Comparison of ENCODE assay signal across 1 cellular context in genomic region chr1:109793486-109794318, GRCh38.
TF ChIP-seq lines count a peak whose summit lies in the region.

No MANE protein-coding gene starts in this region.

TF ChIP-seq in K562, 482 proteins besides CTCF, POLR2A, EP300 and RAD21 (continued from another document and continues in another):
- TF ChIP-seq ZBTB9 (CRISPR knock-in tag; IDR thresholded peaks at IDR 0.05) (0 out of 2 replicates have a peak, but pooled peaks have one; percentile 36), RBM22 (IDR thresholded peaks at IDR 0.05; ENCODE audit: low read depth, low read length, poor library complexity, severe bottlenecking) (no peak), CEBPG (CRISPR knock-in tag; IDR thresholded peaks at IDR 0.05) (peak; percentile 49), CEBPG (tag; conservative IDR thresholded peaks at IDR 0.05 in 1 of 2, IDR thresholded peaks at IDR 0.05 in 1 of 2) (peak in 1 of 2 experiments; percentile 71; a peak in 2 of 4 replicates), DPF2 (IDR thresholded peaks at IDR 0.05) (peak; percentile 32; the same call in 1 of the 2 replicates), UBTF (IDR thresholded peaks at IDR 0.05; ENCODE audit: borderline replicate concordance in 1 of 2, low read depth in 2 of 2, low read length in 2 of 2) (no peak), FOXA3 (CRISPR knock-in tag; conservative IDR thresholded peaks at IDR 0.05 in 1 of 2, IDR thresholded peaks at IDR 0.05 in 1 of 2) (peak in 1 of 2 experiments; percentile 52; a peak in 2 of 4 replicates), TRIM28 (IDR thresholded peaks at IDR 0.05) (no peak), TEAD1 (CRISPR knock-in tag; IDR thresholded peaks at IDR 0.05) (0 out of 4 replicates have a peak, but pooled peaks of 1 of the 2 experiments have one; percentile 31), XRCC4 (IDR thresholded peaks at IDR 0.05; ENCODE audit: extremely low read depth, insufficient read depth, insufficient read length) (no peak), POLR2AphosphoS5 (IDR thresholded peaks at IDR 0.05; ENCODE audit: control insufficient read depth, insufficient read depth, low read depth, low read length) (no peak), FOXA1 (IDR thresholded peaks at IDR 0.05; ENCODE audit: borderline replicate concordance) (no peak), ZNF511 (CRISPR knock-in tag; IDR thresholded peaks at IDR 0.05) (no peak), TOE1 (IDR thresholded peaks at IDR 0.05; ENCODE audit: borderline replicate concordance) (no peak), TOE1 (CRISPR knock-in tag; IDR thresholded peaks at IDR 0.05; ENCODE audit: borderline replicate concordance, low read depth) (no peak), TBP (optimal IDR thresholded peaks at IDR 0.05; ENCODE audit: low read depth, low read length) (no peak), CTCFL (IDR thresholded peaks at IDR 0.05; ENCODE audit: borderline replicate concordance, insufficient read depth, low read depth, low read length, poor library complexity, severe bottlenecking) (no peak), KDM4B (IDR thresholded peaks at IDR 0.05; ENCODE audit: borderline replicate concordance in 2 of 2, low read depth in 1 of 2) (no peak), ZBTB26 (CRISPR knock-in tag; IDR thresholded peaks at IDR 0.05) (no peak), E4F1 (CRISPR knock-in tag; IDR thresholded peaks at IDR 0.05; ENCODE audit: borderline replicate concordance) (no peak), MLX (CRISPR knock-in tag; conservative IDR thresholded peaks at IDR 0.05) (no peak), DEAF1 (CRISPR knock-in tag; IDR thresholded peaks at IDR 0.05) (no peak), BACH1 (tag; IDR thresholded peaks at IDR 0.05) (peak; percentile 17; the same call in 1 of the 2 replicates), ZNF507 (tag; conservative IDR thresholded peaks at IDR 0.05) (no peak), EZH2 (IDR thresholded peaks at IDR 0.05; ENCODE audit: borderline replicate concordance, low read depth, low read length) (no peak), ASH1L (IDR thresholded peaks at IDR 0.05; ENCODE audit: borderline replicate concordance, low read depth, partially characterized antibody) (no peak), ZBTB33 (CRISPR knock-in tag; IDR thresholded peaks at IDR 0.05) (no peak), STAT6 (CRISPR knock-in tag; IDR thresholded peaks at IDR 0.05) (no peak), MBD2 (IDR thresholded peaks at IDR 0.05; ENCODE audit: borderline replicate concordance, low read depth) (no peak), PRPF4 (IDR thresholded peaks at IDR 0.05; ENCODE audit: insufficient read depth, low read depth, low read length, poor library complexity, severe bottlenecking) (no peak), CREB1 (IDR thresholded peaks at IDR 0.05) (no peak; the same call in 1 of the 2 replicates), CREB1 (CRISPR knock-in tag; IDR thresholded peaks at IDR 0.05) (no peak; the same call in 1 of the 2 replicates), MYBL2 (IDR thresholded peaks at IDR 0.05; ENCODE audit: low read depth) (no peak), MYBL2 (CRISPR knock-in tag; IDR thresholded peaks at IDR 0.05; ENCODE audit: borderline replicate concordance) (no peak), POLR2AphosphoS2 (IDR thresholded peaks at IDR 0.05; ENCODE audit: low read length) (no peak), TCF3 (CRISPR knock-in tag; IDR thresholded peaks at IDR 0.05) (no peak), ADNP (tag; IDR thresholded peaks at IDR 0.05) (no peak), CXXC5 (CRISPR knock-in tag; IDR thresholded peaks at IDR 0.05) (no peak), FOSL1 (tag; conservative IDR thresholded peaks at IDR 0.05) (peak; percentile 46; the same call in 1 of the 2 replicates), ZSCAN29 (IDR thresholded peaks at IDR 0.05) (no peak), BCOR (IDR thresholded peaks at IDR 0.05) (no peak), PHTF2 (CRISPR knock-in tag; IDR thresholded peaks at IDR 0.05) (no peak), RFX5 (IDR thresholded peaks at IDR 0.05; ENCODE audit: low read depth, low read length) (no peak), KAT8 (IDR thresholded peaks at IDR 0.05; ENCODE audit: low read depth) (no peak)
